ENCODE assay signal across 1 cellular context in the genomic region with DNA sequence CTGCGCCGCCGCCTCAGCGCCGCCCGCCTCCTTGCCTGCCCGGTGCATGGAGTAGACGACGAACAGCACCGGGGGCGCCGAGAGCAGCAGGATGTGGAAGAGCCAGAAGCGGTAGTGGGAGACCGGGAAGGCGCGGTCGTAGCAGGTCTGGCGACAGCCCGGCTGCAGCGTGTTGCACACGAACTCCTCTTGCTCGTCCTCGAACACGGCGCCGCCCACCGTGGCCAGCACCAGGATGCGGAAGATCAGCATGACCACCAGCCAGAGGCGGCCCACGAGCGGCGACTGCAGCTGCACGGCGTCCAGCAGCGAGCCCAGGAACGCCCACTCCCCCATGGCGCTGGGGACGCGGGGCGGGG.
TF ChIP-seq lines count a peak whose summit lies in the region.

No MANE protein-coding gene starts in this region.

TF ChIP-seq in SK-N-SH treated with all-trans-retinoic acid at 6 μM for 48 hours, 23 proteins besides CTCF, POLR2A, EP300 and RAD21 (continued from another document):
- TF ChIP-seq ZNF70 (CRISPR knock-in tag; IDR thresholded peaks at IDR 0.05) (no peak), RARB (CRISPR knock-in tag; IDR thresholded peaks at IDR 0.05) (no peak), CSDC2 (CRISPR knock-in tag; IDR thresholded peaks at IDR 0.05) (no peak), OSR1 (CRISPR knock-in tag; IDR thresholded peaks at IDR 0.05) (no peak), TSHZ2 (CRISPR knock-in tag; IDR thresholded peaks at IDR 0.05) (no peak)
- TF ChIP-seq, protein P1, sequence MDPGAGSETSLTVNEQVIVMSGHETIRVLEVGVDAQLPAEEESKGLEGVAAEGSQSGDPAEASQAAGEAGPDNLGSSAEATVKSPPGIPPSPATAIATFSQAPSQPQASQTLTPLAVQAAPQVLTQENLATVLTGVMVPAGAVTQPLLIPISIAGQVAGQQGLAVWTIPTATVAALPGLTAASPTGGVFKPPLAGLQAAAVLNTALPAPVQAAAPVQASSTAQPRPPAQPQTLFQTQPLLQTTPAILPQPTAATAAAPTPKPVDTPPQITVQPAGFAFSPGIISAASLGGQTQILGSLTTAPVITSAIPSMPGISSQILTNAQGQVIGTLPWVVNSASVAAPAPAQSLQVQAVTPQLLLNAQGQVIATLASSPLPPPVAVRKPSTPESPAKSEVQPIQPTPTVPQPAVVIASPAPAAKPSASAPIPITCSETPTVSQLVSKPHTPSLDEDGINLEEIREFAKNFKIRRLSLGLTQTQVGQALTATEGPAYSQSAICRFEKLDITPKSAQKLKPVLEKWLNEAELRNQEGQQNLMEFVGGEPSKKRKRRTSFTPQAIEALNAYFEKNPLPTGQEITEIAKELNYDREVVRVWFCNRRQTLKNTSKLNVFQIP (CRISPR knock-in tag; IDR thresholded peaks at IDR 0.05; ENCODE audit: borderline replicate concordance, low read depth) = no peak
